In the genomic region with DNA sequence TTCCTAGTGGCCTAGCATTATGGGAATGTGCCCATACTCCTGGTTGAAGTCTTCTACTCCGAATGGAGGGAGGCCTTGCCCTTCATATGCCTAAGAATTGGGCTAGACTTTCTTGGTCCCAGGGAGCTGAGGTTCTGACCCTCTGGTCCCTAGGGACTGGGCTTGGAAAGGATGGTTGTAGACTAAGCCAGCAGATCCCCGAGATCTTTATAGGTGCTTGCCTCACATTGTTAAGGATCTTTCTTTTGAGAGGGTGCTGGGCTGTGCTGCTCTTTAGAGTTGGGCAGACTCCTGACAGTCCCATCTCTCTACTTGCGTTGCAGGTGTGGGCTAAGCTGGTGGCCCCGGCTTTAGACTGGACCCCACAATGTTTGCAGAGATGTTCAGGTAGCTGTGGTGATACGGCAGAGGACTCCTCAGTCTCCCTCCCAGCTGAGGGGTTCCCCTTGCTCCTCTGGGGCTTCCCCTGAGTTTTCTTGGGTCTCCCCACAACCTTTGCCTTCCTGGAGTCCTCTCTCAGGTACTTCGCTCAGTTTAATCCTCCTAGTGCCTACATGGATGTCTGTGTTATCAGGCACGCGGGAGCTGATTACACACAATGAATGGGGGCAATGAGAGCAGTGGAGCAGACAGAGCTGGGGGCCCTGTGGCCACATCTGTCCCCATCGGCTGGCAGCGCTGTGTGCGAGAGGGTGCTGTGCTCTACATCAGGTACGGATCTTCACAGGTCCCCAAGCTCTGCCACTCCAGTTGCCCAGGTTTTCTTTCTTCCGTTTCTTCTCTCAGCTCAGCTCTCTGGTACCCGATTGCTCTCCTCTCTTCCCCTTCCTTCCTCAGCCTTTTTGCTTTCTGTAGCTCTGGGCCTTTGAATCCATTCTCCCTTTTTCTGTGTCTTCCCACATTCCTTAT, we compare ENCODE assay signal across 8 cellular contexts. TPM values are rescaled to one million over a fixed set of nuclear protein-coding genes. Genes with fewer than 3 reads are reported as not detected.
DNase-seq lines count a peak whose midpoint lies in the region; ATAC-seq and TF ChIP-seq lines count a peak whose summit lies in the region.

No MANE protein-coding gene starts in this region.

- H3K9me2 ChIP-seq in hepatocyte (replicated peaks; ENCODE audit: insufficient read depth): no peaks in the 10 kb centered on the region

- H3K79me2 ChIP-seq in hepatocyte: peaks cover 57% of the 10 kb centered on the region

- H3K27ac Mint-ChIP-seq in activated CD8-positive, alpha-beta T cell treated with anti-CD3 and anti-CD28 coated beads for 36 hours: peak overlapping the region; percentile 91
- H3K27ac Mint-ChIP-seq in stimulated activated naive B cell treated with anti-CD40 and anti-IgM and Interleukin-4, amounts not matched to agents 10 μg/mL and 1 μg/mL and 100 μg/mL, for 72 hours: peak overlapping the region; percentile 96

- peak overlapping the region; percentile 99 for H3K27ac ChIP-seq in hepatocyte

- TF ChIP-seq CTCF in HFF-Myc (IDR thresholded peaks at IDR 0.05; ENCODE audit: low read depth, low read length, missing control alignments) (no peak), hepatocyte (IDR thresholded peaks at IDR 0.05; ENCODE audit: poor library complexity) (no peak)
- TF ChIP-seq CTCF in activated CD8-positive, alpha-beta T cell treated with anti-CD3 and anti-CD28 coated beads for 36 hours (IDR thresholded peaks at IDR 0.05): no peak

- no peak overlapping the region for H2AFZ ChIP-seq in hepatocyte

- H3K4me1 ChIP-seq in hepatocyte (ENCODE audit: insufficient read depth): peaks cover 29% of the 10 kb centered on the region

- H3K36me3 Mint-ChIP-seq in activated CD8-positive, alpha-beta T cell treated with anti-CD3 and anti-CD28 coated beads for 36 hours (ENCODE audit: low read depth): peaks cover 29% of the 10 kb centered on the region
- peaks cover 34 to 51% of the 10 kb centered on the region in 2 donors for H3K36me3 Mint-ChIP-seq in stimulated activated naive B cell treated with anti-CD40 and anti-IgM and Interleukin-4, amounts not matched to agents 10 μg/mL and 1 μg/mL and 100 μg/mL, for 72 hours

- DNase-seq in HFF-Myc (ENCODE audit: extremely low read depth, low read depth) (no peak), hepatocyte (ENCODE audit: low spot score) (no peak), DMS 273 (lab: John Stamatoyannopoulos, UW; ENCODE audit: unreplicated experiment) (no peak)
- peak; percentile 46 for DNase-seq in activated CD8-positive, alpha-beta T cell treated with anti-CD3 and anti-CD28 coated beads for 36 hours
- DNase-seq in stimulated activated naive B cell treated with anti-CD40 and anti-IgM and Interleukin-4, amounts not matched to agents 10 μg/mL and 1 μg/mL and 100 μg/mL, for 72 hours: peak; percentile 39
- DNase-seq in stimulated activated naive CD4-positive, alpha-beta T cell treated with Interleukin-2 at 50 U/mL for 16 hours (lab: John Stamatoyannopoulos, UW): no peak

- peaks cover 41% of the 10 kb centered on the region for H4K20me1 ChIP-seq in hepatocyte (ENCODE audit: insufficient read depth, poor library complexity, severe bottlenecking)

- peak overlapping the region; percentile 95 for H3K4me3 Mint-ChIP-seq in activated CD8-positive, alpha-beta T cell treated with anti-CD3 and anti-CD28 coated beads for 36 hours
- H3K4me3 Mint-ChIP-seq in stimulated activated naive B cell treated with anti-CD40 and anti-IgM and Interleukin-4, amounts not matched to agents 10 μg/mL and 1 μg/mL and 100 μg/mL, for 72 hours: peak overlapping the region; percentile 97 to 99

- POLR2A ChIA-PET in activated CD8-positive, alpha-beta T cell treated with anti-CD3 and anti-CD28 coated beads for 36 hours (lab: Charles Lee): interaction anchor here (0.6 to 6.9 kb wide), 11 partner anchors 9 to 169 kb away, joined by 3 to 46 read pairs (median 3); no protein-coding TSS in a partner anchor

- H3K4me2 ChIP-seq in hepatocyte: peak overlapping the region; percentile 89

- no peak for ATAC-seq in activated CD8-positive, alpha-beta T cell treated with anti-CD3 and anti-CD28 coated beads for 36 hours
- ATAC-seq in stimulated activated naive B cell treated with anti-CD40 and anti-IgM and Interleukin-4, amounts not matched to agents 10 μg/mL and 1 μg/mL and 100 μg/mL, for 72 hours (replicated peaks): no peak
- ATAC-seq in HG03457 (IDR thresholded peaks at IDR 0.05; ENCODE audit: unreplicated experiment) (no peak), GM21526 (IDR thresholded peaks at IDR 0.05; ENCODE audit: low FRiP score, unreplicated experiment) (no peak)

- no peaks in the 10 kb centered on the region for H3K9me3 Mint-ChIP-seq in activated CD8-positive, alpha-beta T cell treated with anti-CD3 and anti-CD28 coated beads for 36 hours
- H3K9me3 Mint-ChIP-seq in stimulated activated naive B cell treated with anti-CD40 and anti-IgM and Interleukin-4, amounts not matched to agents 10 μg/mL and 1 μg/mL and 100 μg/mL, for 72 hours: no peaks in the 10 kb centered on the region

- 66% methylated on average over 14 of the region's 14 CpGs for WGBS in hepatocyte (ENCODE audit: low lambda C conversion rate, missing lambda C conversion rate)

- H3K27me3 ChIP-seq in hepatocyte: no peaks in the 10 kb centered on the region

- H3K4me3 ChIP-seq in HFF-Myc (replicated peaks; ENCODE audit: low read depth, low read length) (peak overlapping the region; percentile 67), hepatocyte (peak overlapping the region; percentile 58)

- H3K9me3 ChIP-seq in hepatocyte (ENCODE audit: low read depth): no peaks in the 10 kb centered on the region

- intact Hi-C loops in activated CD8-positive, alpha-beta T cell treated with anti-CD3 and anti-CD28 coated beads for 36 hours (cut with micrococcal nuclease): loop anchor here (5.0 kb wide), 1 partner anchor 47 kb away; a partner anchor contains a TSS

- H3K27me3 Mint-ChIP-seq in activated CD8-positive, alpha-beta T cell treated with anti-CD3 and anti-CD28 coated beads for 36 hours: no peaks in the 10 kb centered on the region
- no peaks in the 10 kb centered on the region for H3K27me3 Mint-ChIP-seq in stimulated activated naive B cell treated with anti-CD40 and anti-IgM and Interleukin-4, amounts not matched to agents 10 μg/mL and 1 μg/mL and 100 μg/mL, for 72 hours

- CTCF ChIA-PET in activated CD8-positive, alpha-beta T cell treated with anti-CD3 and anti-CD28 coated beads for 36 hours (lab: Charles Lee): interaction anchor here (0.8 to 2.3 kb wide), 10 partner anchors 9 to 232 kb away, joined by 3 to 14 read pairs (median 3); no protein-coding TSS in a partner anchor

- peaks cover 49% of the 10 kb centered on the region for H3K4me1 Mint-ChIP-seq in activated CD8-positive, alpha-beta T cell treated with anti-CD3 and anti-CD28 coated beads for 36 hours (ENCODE audit: low read depth)
- peaks cover 38 to 70% of the 10 kb centered on the region in 2 donors for H3K4me1 Mint-ChIP-seq in stimulated activated naive B cell treated with anti-CD40 and anti-IgM and Interleukin-4, amounts not matched to agents 10 μg/mL and 1 μg/mL and 100 μg/mL, for 72 hours

- no peaks in the 10 kb centered on the region for H3K36me3 ChIP-seq in hepatocyte (replicated peaks; ENCODE audit: insufficient read depth, low read depth)

RNA-seq across cellular contexts. Expression of a gene that starts 1.3 kb away (rescaled TPM):
- 10 to 100 TPM; 46.5 to 47.3 TPM for total RNA-seq in activated CD8-positive, alpha-beta T cell treated with anti-CD3 and anti-CD28 coated beads for 36 hours
- 6.6 and 7.0 TPM in 2 replicates for total RNA-seq in hepatocyte
- 35.2 and 39.8 TPM in 2 replicates for polyA plus RNA-seq in hepatocyte

RNA-seq across cellular contexts. Expression of a gene that starts 3.6 kb away (rescaled TPM):
- total RNA-seq in activated CD8-positive, alpha-beta T cell treated with anti-CD3 and anti-CD28 coated beads for 36 hours: 10 to 100 TPM; 28.0 TPM
- 92.7 and 105 TPM in 2 replicates for total RNA-seq in hepatocyte
- polyA plus RNA-seq in hepatocyte: 133 and 145 TPM in 2 replicates

RNA-seq across cellular contexts. Expression of a gene that starts 23.0 kb away (rescaled TPM):
- 10 to 100 TPM; 66.2 to 68.6 TPM for total RNA-seq in activated CD8-positive, alpha-beta T cell treated with anti-CD3 and anti-CD28 coated beads for 36 hours
- 122 and 124 TPM in 2 replicates for total RNA-seq in hepatocyte
- 110 and 112 TPM in 2 replicates for polyA plus RNA-seq in hepatocyte

RNA-seq across cellular contexts. Expression of a gene that starts 25.9 kb away (rescaled TPM):
- total RNA-seq in activated CD8-positive, alpha-beta T cell treated with anti-CD3 and anti-CD28 coated beads for 36 hours: 1 to 10 TPM; 1.2 to 1.3 TPM
- total RNA-seq in hepatocyte: 0.03 and 0.16 TPM in 2 replicates
- polyA plus RNA-seq in hepatocyte: 0.18 TPM in 2 replicates

RNA-seq across cellular contexts. Expression of a gene that starts 36.1 kb away (rescaled TPM):
- total RNA-seq in activated CD8-positive, alpha-beta T cell treated with anti-CD3 and anti-CD28 coated beads for 36 hours: 100 to 1,000 TPM; 343 to 345 TPM
- 117 and 124 TPM in 2 replicates for total RNA-seq in hepatocyte
- 147 and 158 TPM in 2 replicates for polyA plus RNA-seq in hepatocyte

Comparison
In these comparisons a context has a peak if more than half of its experiments do, and no peak if none do; other contexts are left out.
1. DNase-seq: peak in activated CD8-positive, alpha-beta T cell treated with anti-CD3 and anti-CD28 coated beads for 36 hours (single experiment) and stimulated activated naive B cell treated with anti-CD40 and anti-IgM and Interleukin-4, amounts not matched to agents 10 μg/mL and 1 μg/mL and 100 μg/mL, for 72 hours (single experiment); none in HFF-Myc (single experiment), hepatocyte (single experiment), DMS 273 (single experiment) and stimulated activated naive CD4-positive, alpha-beta T cell treated with Interleukin-2 at 50 U/mL for 16 hours (single experiment).